ENCODE assay signal across 17 cellular contexts in genomic region chr17:55728833-55729232, GRCh38. TPM values are rescaled to one million over a fixed set of nuclear protein-coding genes. Genes with fewer than 3 reads are reported as not detected.
DNase-seq lines count a peak whose midpoint lies in the region; ATAC-seq and TF ChIP-seq lines count a peak whose summit lies in the region.
"Had no signal": no experiment of that assay in that cellular context is flagged by ENCODE, and none has a peak within 500 bp of the region (broad histone marks: within the 10 kb centered on the region; RNA-seq: fewer than 3 reads in every experiment).

No MANE protein-coding gene starts in this region.

- no peaks in the 10 kb centered on the region for H3K27me3 ChIP-seq in right atrium auricular region
- H3K27me3 ChIP-seq in heart right ventricle, result peaks cover 0 to 3% (median 0%) of the 10 kb centered on the region in 7 donors
- H3K27me3 ChIP-seq in psoas muscle (ENCODE audit: insufficient read depth in 3 of 3, low read length in 2 of 3), result no peaks in the 10 kb centered on the region
- no peaks in the 10 kb centered on the region for H3K27me3 ChIP-seq in upper lobe of right lung
- H3K27me3 ChIP-seq: BLaER1 treated with 17β-estradiol and CSF1 and Interleukin-3, amounts not matched to agents 10 nM and 100 nM had no signal

- H3K36me3 ChIP-seq in right atrium auricular region (no peaks in the 10 kb centered on the region), heart right ventricle (no peaks in the 10 kb centered on the region), psoas muscle (ENCODE audit: insufficient read depth in 1 of 2, low read depth in 1 of 2) (no peaks in the 10 kb centered on the region), upper lobe of right lung (no peaks in the 10 kb centered on the region)
- H3K36me3 ChIP-seq: BLaER1 treated with 17β-estradiol and CSF1 and Interleukin-3, amounts not matched to agents 10 nM and 100 nM; spleen had no signal

- H3K9me3 ChIP-seq in right atrium auricular region, result no peaks in the 10 kb centered on the region
- H3K9me3 ChIP-seq in heart right ventricle, result no peaks in the 10 kb centered on the region
- no peaks in the 10 kb centered on the region for H3K9me3 ChIP-seq in psoas muscle
- H3K9me3 ChIP-seq in upper lobe of right lung, result no peaks in the 10 kb centered on the region
- H3K9me3 ChIP-seq: BLaER1 treated with 17β-estradiol and CSF1 and Interleukin-3, amounts not matched to agents 10 nM and 100 nM; spleen had no signal

- H3K27ac ChIP-seq in right atrium auricular region (peak overlapping the region; percentile 50 to 93), heart right ventricle (peak overlapping the region in 5 of 10 donors; percentile 5 to 42 (median 26)), psoas muscle (peak overlapping the region; percentile 12), upper lobe of right lung (peak overlapping the region; percentile 86)
- H3K27ac ChIP-seq: BLaER1 treated with 17β-estradiol and CSF1 and Interleukin-3, amounts not matched to agents 10 nM and 100 nM; spleen had no signal

- intact Hi-C loops in heart right ventricle (cut with DNase I) (loop anchor here in 1 of 10 donors (10.0 kb wide), 1 partner anchor 444 kb away; no protein-coding TSS in a partner anchor), psoas muscle (cut with DNase I) (no loop called here), upper lobe of right lung (cut with DNase I) (no loop called here)

- H3K4me1 ChIP-seq in right atrium auricular region, result peaks cover 0 to 70% of the 10 kb centered on the region in 2 donors
- peaks cover 5 to 69% (median 56%) of the 10 kb centered on the region in 9 donors for H3K4me1 ChIP-seq in heart right ventricle
- peaks cover 23% of the 10 kb centered on the region for H3K4me1 ChIP-seq in psoas muscle
- H3K4me1 ChIP-seq in upper lobe of right lung, result peaks cover 18% of the 10 kb centered on the region

- ATAC-seq in heart right ventricle, result no peak
- no peak for ATAC-seq in psoas muscle
- ATAC-seq in upper lobe of right lung, result no peak
- ATAC-seq: natural killer cell treated with Interleukin-12 subunit alpha and Interleukin-12 subunit beta and Interleukin-15 and Interleukin-18, amount 100 ng/mL, for 72 hours; T-cell had no signal

- H3K4me3 ChIP-seq in right atrium auricular region, result peak overlapping the region in 1 of 2 donors; percentile 9
- H3K4me3 ChIP-seq in heart right ventricle, result no peak overlapping the region
- H3K4me3 ChIP-seq in psoas muscle, result peak overlapping the region; percentile 54
- H3K4me3 ChIP-seq in upper lobe of right lung, result peak overlapping the region; percentile 29
- H3K4me3 ChIP-seq: BLaER1 treated with 17β-estradiol and CSF1 and Interleukin-3, amounts not matched to agents 10 nM and 100 nM; spleen had no signal

- DNase-seq in right atrium auricular region (ENCODE audit: low spot score) (no peak), heart right ventricle (no peak), fibroblast of peridontal ligament (ENCODE audit: extremely low read depth) (peak; percentile 45), psoas muscle (no peak), upper lobe of right lung (no peak), NOMO-1 treated with DMSO at 0.1 percent for 48 hours (lab: John Stamatoyannopoulos, UW; ENCODE audit: unreplicated experiment) (no peak), NCI-H1436 treated with DMSO at 0.1 percent for 48 hours (lab: John Stamatoyannopoulos, UW) (no peak), NCI-H1417 treated with DMSO at 0.1 percent for 48 hours (lab: John Stamatoyannopoulos, UW) (no peak)
- DNase-seq: activated CD4-positive, alpha-beta T cell treated with anti-CD3 and anti-CD28 coated beads, Interleukin-2, amount 10 ng/mL, durations not matched to agents 7 days and 5 days; kidney; NCI-H146; NCI-H69; spleen; stimulated activated CD4-positive, alpha-beta T cell treated with anti-CD3 and anti-CD28 coated beads, Interleukin-4, amount 100 ng/mL, for 4 hours; T-cell had no signal

- WGBS in heart right ventricle, 2 donors, result 88 to 90% methylated on average over 5 of the region's 5 CpGs
- 41 to 84% (median 58%) methylated on average over 5 of the region's 5 CpGs for WGBS in psoas muscle, 3 donors

- TF ChIP-seq CTCF in right atrium auricular region (IDR thresholded peaks at IDR 0.05) (no peak), heart right ventricle (IDR thresholded peaks at IDR 0.05) (no peak), psoas muscle (IDR thresholded peaks at IDR 0.05) (no peak), upper lobe of right lung (IDR thresholded peaks at IDR 0.05) (no peak)

RNA-seq across cellular contexts. Expression of gene TMEM100, which starts 6.2 kb away (rescaled TPM):
- 10 to 100 TPM; 18.0 to 26.1 TPM for total RNA-seq in right atrium auricular region
- 10 to 100 TPM in 1 of 10 donors, 1 to 10 TPM in 9; 1.6 to 12.1 (median 5.7) TPM for total RNA-seq in heart right ventricle
- 1 to 10 TPM; 6.4 to 8.3 TPM for polyA plus RNA-seq in heart right ventricle
- 1 to 10 TPM; 2.3 to 8.2 (median 4.9) TPM for total RNA-seq in psoas muscle
- 10 to 100 TPM in 2 of 3 donors, 1 to 10 TPM in 1; 2.3 to 79.9 (median 13.3) TPM for polyA plus RNA-seq in psoas muscle
- total RNA-seq in upper lobe of right lung, result 279 TPM
- total RNA-seq: activated CD4-positive, alpha-beta T cell treated with anti-CD3 and anti-CD28 coated beads, Interleukin-2, amount 10 ng/mL, durations not matched to agents 7 days and 5 days; natural killer cell treated with Interleukin-12 subunit alpha and Interleukin-12 subunit beta and Interleukin-15 and Interleukin-18, amount 100 ng/mL, for 72 hours had no signal

RNA-seq across cellular contexts. Expression of gene PCTP, which starts 22.0 kb away (rescaled TPM):
- total RNA-seq in right atrium auricular region (10 to 100 TPM; 15.1 to 27.0 TPM), heart right ventricle (10 to 100 TPM; 13.6 to 23.3 (median 19.9) TPM), psoas muscle (10 to 100 TPM in 3 of 4 donors, 1 to 10 TPM in 1; 9.7 to 24.8 (median 12.2) TPM), upper lobe of right lung (24.7 TPM)
- polyA plus RNA-seq in heart right ventricle (10 to 100 TPM; 11.8 to 14.1 TPM), psoas muscle (10 to 100 TPM; 14.7 to 19.4 (median 14.9) TPM)

Comparison
In these comparisons a context has a peak if more than half of its experiments do, and no peak if none do; other contexts are left out.
1. H3K4me3 ChIP-seq: peak in psoas muscle (single experiment) and upper lobe of right lung (single experiment); none in heart right ventricle (0 of 10).
2. RNA of gene TMEM100, which starts 6.2 kb away (total RNA-seq): 279 TPM in upper lobe of right lung (single experiment); 18.0 to 26.1 TPM in right atrium auricular region, 2.3 to 8.2 TPM in psoas muscle and 1.6 to 12.1 TPM in heart right ventricle; every median in the first group is over 10 times any median in the second.